Comparison of ENCODE assay signal across 10 cellular contexts in genomic region chr17:73566905-73567782, GRCh38.
DNase-seq lines count a peak whose midpoint lies in the region; ATAC-seq and TF ChIP-seq lines count a peak whose summit lies in the region.
"Had no signal": no experiment of that assay in that cellular context is flagged by ENCODE, and none has a peak within 500 bp of the region (broad histone marks: within the 10 kb centered on the region; RNA-seq: fewer than 3 reads in every experiment).

No MANE protein-coding gene starts in this region.

- peak overlapping the region in 2 of 4 donors; percentile 24 to 32 for H3K4me3 Mint-ChIP-seq in CD4-positive, CD25-positive, alpha-beta regulatory T cell
- peak overlapping the region; percentile 43 for H3K4me3 Mint-ChIP-seq in memory B cell

- H3K4me3 ChIP-seq in CD4-positive, CD25-positive, alpha-beta regulatory T cell (ENCODE audit: low read depth, low read length): no peak overlapping the region
- H3K4me3 ChIP-seq in right atrium auricular region: no peak overlapping the region
- H3K4me3 ChIP-seq: esophagus muscularis mucosa had no signal

- ATAC-seq in CD4-positive, CD25-positive, alpha-beta regulatory T cell (ENCODE audit: low read depth in 2 of 2): peak; percentile 66 to 85
- ATAC-seq in HG03175 (IDR thresholded peaks at IDR 0.05; ENCODE audit: unreplicated experiment) (peak; percentile 55), memory B cell (ENCODE audit: low read depth) (peak; percentile 99), GM18861 (IDR thresholded peaks at IDR 0.05; ENCODE audit: unreplicated experiment) (no peak)

- H3K9me3 Mint-ChIP-seq in CD4-positive, CD25-positive, alpha-beta regulatory T cell: no peaks in the 10 kb centered on the region
- peaks cover 1% of the 10 kb centered on the region for H3K9me3 Mint-ChIP-seq in memory B cell

- no peak for TF ChIP-seq CTCF in right atrium auricular region (IDR thresholded peaks at IDR 0.05)

- DNase-seq in CD4-positive, CD25-positive, alpha-beta regulatory T cell: peak in 2 of 3 donors; percentile 45 to 65
- DNase-seq in activated gamma-delta T cell treated with anti-CD3 and anti-CD28 coated beads, Interleukin-2, amount 50 U/mL, for 16 hours (ENCODE audit: low read depth): peak; percentile 18
- DNase-seq in memory B cell (ENCODE audit: low spot score in 2 of 2): peak; percentile 27 to 46
- DNase-seq in NCI-H446 treated with DMSO at 0.1 percent for 48 hours (lab: John Stamatoyannopoulos, UW): no peak
- DNase-seq in NCI-H2107 (lab: John Stamatoyannopoulos, UW): no peak
- no peak for DNase-seq in right atrium auricular region (ENCODE audit: low spot score)
- DNase-seq: NCI-H226 had no signal

- H3K36me3 Mint-ChIP-seq in CD4-positive, CD25-positive, alpha-beta regulatory T cell: no peaks in the 10 kb centered on the region
- H3K36me3 Mint-ChIP-seq in memory B cell: peaks cover 5% of the 10 kb centered on the region

- H3K27ac Mint-ChIP-seq in CD4-positive, CD25-positive, alpha-beta regulatory T cell: peak overlapping the region; percentile 75 to 94 (median 85)
- H3K27ac Mint-ChIP-seq in memory B cell: peak overlapping the region; percentile 85

- no peaks in the 10 kb centered on the region for H3K9me3 ChIP-seq in CD4-positive, CD25-positive, alpha-beta regulatory T cell (ENCODE audit: control insufficient read depth in 2 of 2, low read length in 2 of 2)
- H3K9me3 ChIP-seq in right atrium auricular region: no peaks in the 10 kb centered on the region
- H3K9me3 ChIP-seq: esophagus muscularis mucosa had no signal

- peak overlapping the region; percentile 61 for H3K27ac ChIP-seq in CD4-positive, CD25-positive, alpha-beta regulatory T cell (ENCODE audit: insufficient read depth, low read length, poor library complexity, severe bottlenecking)
- no peak overlapping the region for H3K27ac ChIP-seq in right atrium auricular region
- H3K27ac ChIP-seq: esophagus muscularis mucosa had no signal

- no peaks in the 10 kb centered on the region for H3K27me3 ChIP-seq in CD4-positive, CD25-positive, alpha-beta regulatory T cell (ENCODE audit: control insufficient read depth, insufficient read depth, low read length)
- H3K27me3 ChIP-seq in right atrium auricular region: no peaks in the 10 kb centered on the region

- no peaks in the 10 kb centered on the region for H3K36me3 ChIP-seq in CD4-positive, CD25-positive, alpha-beta regulatory T cell (ENCODE audit: control insufficient read depth, insufficient read depth, low read length)
- no peaks in the 10 kb centered on the region for H3K36me3 ChIP-seq in right atrium auricular region
- H3K36me3 ChIP-seq: esophagus muscularis mucosa had no signal

- H3K4me1 Mint-ChIP-seq in CD4-positive, CD25-positive, alpha-beta regulatory T cell: peaks cover 7 to 22% (median 17%) of the 10 kb centered on the region in 4 donors
- peaks cover 19% of the 10 kb centered on the region for H3K4me1 Mint-ChIP-seq in memory B cell

- H3K27me3 Mint-ChIP-seq in CD4-positive, CD25-positive, alpha-beta regulatory T cell: no peaks in the 10 kb centered on the region
- H3K27me3 Mint-ChIP-seq in memory B cell: no peaks in the 10 kb centered on the region

- H3K4me1 ChIP-seq in CD4-positive, CD25-positive, alpha-beta regulatory T cell (ENCODE audit: control insufficient read depth, insufficient read depth, low read length, poor library complexity, severe bottlenecking): peaks cover 14% of the 10 kb centered on the region
- H3K4me1 ChIP-seq in right atrium auricular region: no peaks in the 10 kb centered on the region
- H3K4me1 ChIP-seq: esophagus muscularis mucosa had no signal

Comparison
In these comparisons a context has a peak if more than half of its experiments do, and no peak if none do; other contexts are left out.
1. DNase-seq: peak in CD4-positive, CD25-positive, alpha-beta regulatory T cell (2 of 3), activated gamma-delta T cell treated with anti-CD3 and anti-CD28 coated beads, Interleukin-2, amount 50 U/mL, for 16 hours (single experiment) and memory B cell (2 of 2); none in NCI-H446 treated with DMSO at 0.1 percent for 48 hours (single experiment), NCI-H2107 (single experiment) and right atrium auricular region (single experiment).